10 cellular contexts compared by ENCODE assay signal in genomic region chr17:47719411-47720152, GRCh38. TPM values are rescaled to one million over a fixed set of nuclear protein-coding genes. Genes with fewer than 3 reads are reported as not detected.
A peak's percentile ranks its signal among the peaks of the same experiment; 100 is the strongest.
DNase-seq lines count a peak whose midpoint lies in the region; ATAC-seq and TF ChIP-seq lines count a peak whose summit lies in the region.
"Had no signal": no experiment of that assay in that cellular context is flagged by ENCODE, and none has a peak within 500 bp of the region (broad histone marks: within the 10 kb centered on the region; RNA-seq: fewer than 3 reads in every experiment).

No MANE protein-coding gene starts in this region.

- DNase-seq in AG10803 (ENCODE audit: low read depth) (peak; percentile 65), iris pigment epithelial cell (ENCODE audit: low read depth) (peak; percentile 69), globus pallidus (ENCODE audit: low spot score) (no peak), heart left ventricle (no peak)
- peak; percentile 88 for DNase-seq in activated CD8-positive, alpha-beta T cell treated with anti-CD3 and anti-CD28 coated beads, Interleukin-2, amount 10 ng/mL, durations not matched to agents 7 days and 5 days
- DNase-seq: NCI-H2029 treated with DMSO at 0.1 percent for 48 hours had no signal

- WGBS in heart left ventricle, 4 donors: 69 to 84% (median 76%) methylated on average over 8 to 9 of the region's 9 CpGs

- CTCF ChIA-PET in activated CD8-positive, alpha-beta T cell treated with anti-CD3 and anti-CD28 coated beads, Interleukin-2, amount 10 ng/mL, durations not matched to agents 7 days and 5 days (lab: Charles Lee): interaction anchor here (1.2 to 6.7 kb wide), 6 partner anchors 12 to 251 kb away, joined by 3 to 113 read pairs (median 24); partner anchors contain the start of genes CDK5RAP3 and TBX21

- no peaks in the 10 kb centered on the region for H3K36me3 Mint-ChIP-seq in IgD-negative memory B cell
- no peaks in the 10 kb centered on the region for H3K36me3 Mint-ChIP-seq in activated CD8-positive, alpha-beta T cell treated with anti-CD3 and anti-CD28 coated beads, Interleukin-2, amount 10 ng/mL, durations not matched to agents 7 days and 5 days (ENCODE audit: low read depth)

- H3K9me3 ChIP-seq in heart left ventricle: no peaks in the 10 kb centered on the region

- H3K27me3 ChIP-seq in heart left ventricle: peaks cover 7 to 66% (median 39%) of the 10 kb centered on the region in 9 donors

- intact Hi-C loops in heart left ventricle (cut with DNase I): loop anchor here in 1 of 10 donors (5.0 kb wide), 1 partner anchor 68 kb away; no protein-coding TSS in a partner anchor

- H3K27ac Mint-ChIP-seq in IgD-negative memory B cell: peak overlapping the region in 2 of 3 donors; percentile 53 to 95
- peak overlapping the region; percentile 88 for H3K27ac Mint-ChIP-seq in activated CD8-positive, alpha-beta T cell treated with anti-CD3 and anti-CD28 coated beads, Interleukin-2, amount 10 ng/mL, durations not matched to agents 7 days and 5 days

- H3K4me1 Mint-ChIP-seq in IgD-negative memory B cell: peaks cover 51 to 60% (median 51%) of the 10 kb centered on the region in 3 donors
- H3K4me1 Mint-ChIP-seq in activated CD8-positive, alpha-beta T cell treated with anti-CD3 and anti-CD28 coated beads, Interleukin-2, amount 10 ng/mL, durations not matched to agents 7 days and 5 days (ENCODE audit: low read depth): peaks cover 81% of the 10 kb centered on the region

- H3K36me3 ChIP-seq in heart left ventricle: no peaks in the 10 kb centered on the region

- no peaks in the 10 kb centered on the region for H3K9me3 Mint-ChIP-seq in IgD-negative memory B cell
- H3K9me3 Mint-ChIP-seq in activated CD8-positive, alpha-beta T cell treated with anti-CD3 and anti-CD28 coated beads, Interleukin-2, amount 10 ng/mL, durations not matched to agents 7 days and 5 days (ENCODE audit: insufficient read depth): no peaks in the 10 kb centered on the region

- no peak overlapping the region for H3K27ac ChIP-seq in heart left ventricle

- peak overlapping the region in 2 of 4 donors; percentile 54 to 85 for H3K4me3 Mint-ChIP-seq in IgD-negative memory B cell
- peak overlapping the region; percentile 60 for H3K4me3 Mint-ChIP-seq in activated CD8-positive, alpha-beta T cell treated with anti-CD3 and anti-CD28 coated beads, Interleukin-2, amount 10 ng/mL, durations not matched to agents 7 days and 5 days

- H3K27me3 Mint-ChIP-seq in IgD-negative memory B cell: peaks cover 25% of the 10 kb centered on the region
- no peaks in the 10 kb centered on the region for H3K27me3 Mint-ChIP-seq in activated CD8-positive, alpha-beta T cell treated with anti-CD3 and anti-CD28 coated beads, Interleukin-2, amount 10 ng/mL, durations not matched to agents 7 days and 5 days (ENCODE audit: low read depth)

- POLR2A ChIA-PET in activated CD8-positive, alpha-beta T cell treated with anti-CD3 and anti-CD28 coated beads, Interleukin-2, amount 10 ng/mL, durations not matched to agents 7 days and 5 days (lab: Charles Lee): interaction anchor here (0.8 to 3.3 kb wide), 4 partner anchors 13 to 22 kb away, joined by 7 to 28 read pairs (median 16); partner anchors contain the start of gene TBX21

- peaks cover 0 to 39% (median 0%) of the 10 kb centered on the region in 12 donors for H3K4me1 ChIP-seq in heart left ventricle

- H3K4me3 ChIP-seq in AG10803 (ENCODE audit: low read length) (no peak overlapping the region), heart left ventricle (no peak overlapping the region)

- TF ChIP-seq CTCF in AG10803 (conservative IDR thresholded peaks at IDR 0.05; ENCODE audit: low read length) (no peak), heart left ventricle (IDR thresholded peaks at IDR 0.05) (no peak)

- no peak for TF ChIP-seq POLR2A in heart left ventricle (IDR thresholded peaks at IDR 0.05)

- peak; percentile 29 for ATAC-seq in activated CD8-positive, alpha-beta T cell treated with anti-CD3 and anti-CD28 coated beads, Interleukin-2, amount 10 ng/mL, durations not matched to agents 7 days and 5 days
- no peak for ATAC-seq in GM18517 (IDR thresholded peaks at IDR 0.05; ENCODE audit: unreplicated experiment)
- no peak for ATAC-seq in heart left ventricle
- no peak for ATAC-seq in GM21619 (IDR thresholded peaks at IDR 0.05; ENCODE audit: unreplicated experiment)

RNA-seq across cellular contexts. Expression of gene TBX21, which starts 13.5 kb away (rescaled TPM):
- polyA plus RNA-seq in IgD-negative memory B cell: 10.0 TPM
- 10 to 100 TPM; 27.4 to 27.5 TPM for total RNA-seq in activated CD8-positive, alpha-beta T cell treated with anti-CD3 and anti-CD28 coated beads, Interleukin-2, amount 10 ng/mL, durations not matched to agents 7 days and 5 days
- total RNA-seq in heart left ventricle: 1 to 10 TPM in 1 of 9 donors, under 1 TPM in 6, not detected in 2; 0.09 to 3.2 (median 0.28) TPM
- under 1 TPM; 0.07 to 0.15 TPM for polyA plus RNA-seq in heart left ventricle
- total RNA-seq: skeletal muscle tissue had no signal

RNA-seq across cellular contexts. Expression of gene TBKBP1, which starts 25.6 kb away (rescaled TPM):
- polyA plus RNA-seq in IgD-negative memory B cell (0.24 TPM), heart left ventricle (10 to 100 TPM; 14.8 to 23.8 TPM)
- 1 to 10 TPM; 2.4 to 3.7 TPM for total RNA-seq in activated CD8-positive, alpha-beta T cell treated with anti-CD3 and anti-CD28 coated beads, Interleukin-2, amount 10 ng/mL, durations not matched to agents 7 days and 5 days
- 10 to 100 TPM; 11.3 to 24.8 (median 12.0) TPM for total RNA-seq in heart left ventricle

Comparison
In these comparisons a context has a peak if more than half of its experiments do, and no peak if none do; other contexts are left out.
1. DNase-seq: peak in AG10803 (single experiment), activated CD8-positive, alpha-beta T cell treated with anti-CD3 and anti-CD28 coated beads, Interleukin-2, amount 10 ng/mL, durations not matched to agents 7 days and 5 days (single experiment) and iris pigment epithelial cell (single experiment); none in globus pallidus (single experiment) and heart left ventricle (0 of 5).
2. RNA of gene TBX21, which starts 13.5 kb away (total RNA-seq): 27.4 to 27.5 TPM in activated CD8-positive, alpha-beta T cell treated with anti-CD3 and anti-CD28 coated beads, Interleukin-2, amount 10 ng/mL, durations not matched to agents 7 days and 5 days; 0.09 to 3.2 TPM in heart left ventricle; every median in the first group is over 4 times any median in the second.